ENCODE assay signal across 21 cellular contexts in the genomic region with DNA sequence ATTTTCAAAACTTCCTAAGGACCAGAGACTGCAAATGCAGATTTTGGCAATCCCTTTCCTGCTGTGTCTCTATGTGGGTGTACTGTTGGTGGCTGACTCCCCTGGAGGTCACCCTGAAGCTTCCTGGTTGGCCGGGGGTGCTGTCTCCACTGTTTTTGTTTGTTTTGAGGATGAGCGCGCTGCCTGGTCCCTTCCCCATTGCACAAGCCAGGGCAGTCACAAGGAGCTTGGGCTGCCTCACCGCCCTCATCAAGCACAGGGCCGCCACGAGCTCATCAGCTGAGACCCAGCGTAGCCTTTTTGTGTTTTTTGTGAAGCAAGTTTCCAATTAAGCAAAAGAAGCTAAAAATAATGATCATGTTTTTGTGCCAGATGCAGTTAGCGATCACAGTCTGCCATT. TPM values are rescaled to one million over a fixed set of nuclear protein-coding genes. Genes with fewer than 3 reads are reported as not detected.
DNase-seq lines count a peak whose midpoint lies in the region; ATAC-seq and FAIRE-seq lines count a peak whose summit lies in the region.
"Had no signal": no experiment of that assay in that cellular context is flagged by ENCODE, and none has a peak within 500 bp of the region (broad histone marks: within the 10 kb centered on the region; RNA-seq: fewer than 3 reads in every experiment).

No MANE protein-coding gene starts in this region.

- no peak overlapping the region for H3K4me3 ChIP-seq in ectodermal cell (ENCODE audit: insufficient read depth, low read depth, low read length)
- no peak overlapping the region for H3K4me3 ChIP-seq in small intestine (ENCODE audit: low read depth in 1 of 2, low read length in 2 of 2)
- H3K4me3 ChIP-seq: gastroesophageal sphincter, upper lobe of right lung had no signal

- H3K27me3 ChIP-seq in ectodermal cell (ENCODE audit: control insufficient read depth, insufficient read depth, low read length, poor library complexity, severe bottlenecking) (no peaks in the 10 kb centered on the region), small intestine (ENCODE audit: control insufficient read depth in 2 of 2, insufficient read depth in 2 of 2, low read length in 2 of 2) (no peaks in the 10 kb centered on the region)
- H3K27me3 ChIP-seq: gastroesophageal sphincter, upper lobe of right lung had no signal

- 60 to 63% methylated on average over 8 of the region's 8 CpGs for WGBS in ectodermal cell, 2 experiments
- WGBS in small intestine, 3 donors, result 70 to 86% (median 84%) methylated on average over 8 of the region's 8 CpGs

- ATAC-seq in GM21381 (IDR thresholded peaks at IDR 0.05; ENCODE audit: unreplicated experiment) (no peak), GM18858 (IDR thresholded peaks at IDR 0.05; ENCODE audit: unreplicated experiment) (no peak), GM21423 (IDR thresholded peaks at IDR 0.05; ENCODE audit: unreplicated experiment) (no peak)
- ATAC-seq: gastroesophageal sphincter, Right ventricle myocardium inferior, upper lobe of right lung had no signal

- H3K9me3 ChIP-seq in ectodermal cell (ENCODE audit: control insufficient read depth, low read length) (no peaks in the 10 kb centered on the region), small intestine (ENCODE audit: control insufficient read depth, low read depth) (no peaks in the 10 kb centered on the region)
- H3K9me3 ChIP-seq: gastroesophageal sphincter, upper lobe of right lung had no signal

- FAIRE-seq in small intestine (lab: Jason Lieb, UNC), result no peak
- FAIRE-seq: GM12891, GM19239, keratinocyte had no signal

- no peaks in the 10 kb centered on the region for H3K36me3 ChIP-seq in ectodermal cell (ENCODE audit: control insufficient read depth, insufficient read depth, low read length)
- H3K36me3 ChIP-seq in small intestine (ENCODE audit: control insufficient read depth in 2 of 2, insufficient read depth in 2 of 2, low read length in 2 of 2), result peaks cover 0 to 2% of the 10 kb centered on the region in 2 donors

- peak overlapping the region; percentile 20 for H3K27ac ChIP-seq in ectodermal cell (ENCODE audit: insufficient read depth, low read depth, low read length, poor library complexity, severe bottlenecking)
- H3K27ac ChIP-seq in small intestine (ENCODE audit: low read depth in 1 of 2, low read length in 1 of 2), result no peak overlapping the region
- H3K27ac ChIP-seq: C4-2B, gastroesophageal sphincter, upper lobe of right lung had no signal

- H3K4me1 ChIP-seq in ectodermal cell (ENCODE audit: control insufficient read depth, insufficient read depth, low read length), result peaks cover 10% of the 10 kb centered on the region
- H3K4me1 ChIP-seq in small intestine (ENCODE audit: control insufficient read depth in 2 of 2, insufficient read depth in 1 of 2, low read depth in 1 of 2, low read length in 1 of 2), result no peaks in the 10 kb centered on the region
- H3K4me1 ChIP-seq: gastroesophageal sphincter, upper lobe of right lung had no signal

- DNase-seq in AG08395 (ENCODE audit: low spot score), result peak; percentile 19
- DNase-seq in EH (ENCODE audit: low read depth), result peak; percentile 31
- peak; percentile 79 for DNase-seq in medulla oblongata (ENCODE audit: extremely low spot score)
- DNase-seq in small intestine, result no peak
- DNase-seq: activated CD4-positive, alpha-beta memory T cell treated with anti-CD3 and anti-CD28 coated beads for 36 hours; activated gamma-delta T cell; effector memory CD4-positive, alpha-beta T cell; NCI-H187; NK-92 treated with Interleukin-12 subunit alpha and Interleukin-12 subunit beta, amount 100 ng/mL, for 24 hours; T-helper 9 cell; upper lobe of right lung had no signal

RNA-seq across cellular contexts. Expression of a gene that starts 57.9 kb away (rescaled TPM):
- 5.9 TPM for polyA plus RNA-seq in ectodermal cell (2013, experiment 1 of 4)
- 6.6 TPM for polyA plus RNA-seq in ectodermal cell (2013, experiment 2 of 4)
- 5.7 TPM for polyA plus RNA-seq in ectodermal cell (2013, experiment 3 of 4)
- polyA plus RNA-seq in ectodermal cell (2013, experiment 4 of 4), result 6.4 TPM
- polyA plus RNA-seq in small intestine, result 1 to 10 TPM; 4.1 to 5.4 (median 4.3) TPM
